8 cellular contexts compared by ENCODE assay signal in genomic region chr7:76314042-76314721, GRCh38. TPM values are rescaled to one million over a fixed set of nuclear protein-coding genes. Genes with fewer than 3 reads are reported as not detected.
DNase-seq lines count a peak whose midpoint lies in the region; ATAC-seq and TF ChIP-seq lines count a peak whose summit lies in the region.

No MANE protein-coding gene starts in this region.

- no peaks in the 10 kb centered on the region for H3K36me3 Mint-ChIP-seq in activated CD4-positive, alpha-beta T cell treated with anti-CD3 and anti-CD28 coated beads for 36 hours (ENCODE audit: low read depth)

- H3K27ac Mint-ChIP-seq in activated CD4-positive, alpha-beta T cell treated with anti-CD3 and anti-CD28 coated beads for 36 hours = peak overlapping the region; percentile 82

- peak; percentile 100 for TF ChIP-seq CTCF in AG09319 (IDR thresholded peaks at IDR 0.05; ENCODE audit: low read depth, low read length)

- CTCF ChIA-PET in activated CD4-positive, alpha-beta T cell treated with anti-CD3 and anti-CD28 coated beads for 36 hours (lab: Charles Lee) = interaction anchor here (0.5 to 6.4 kb wide), 29 partner anchors 10 to 747 kb away, joined by 3 to 69 read pairs (median 4); no protein-coding TSS in a partner anchor

- no peaks in the 10 kb centered on the region for H3K27me3 Mint-ChIP-seq in activated CD4-positive, alpha-beta T cell treated with anti-CD3 and anti-CD28 coated beads for 36 hours

- ATAC-seq in HG03460 (IDR thresholded peaks at IDR 0.05; ENCODE audit: unreplicated experiment) = peak; percentile 32
- peak; percentile 57 for ATAC-seq in activated CD4-positive, alpha-beta T cell treated with anti-CD3 and anti-CD28 coated beads for 36 hours

- intact Hi-C loops in activated CD4-positive, alpha-beta T cell treated with anti-CD3 and anti-CD28 coated beads for 36 hours (cut with DNase I, micrococcal nuclease) = loop anchor here (1.0 to 5.0 kb wide), 9 partner anchors 11 to 447 kb away; partner anchors contain the start of genes MDH2 (in 1 of the 2), POR (in 1 of the 2) and SRRM3 (in 1 of the 2)

- POLR2A ChIA-PET in activated CD4-positive, alpha-beta T cell treated with anti-CD3 and anti-CD28 coated beads for 36 hours (lab: Charles Lee) = interaction anchor here (0.6 to 1.9 kb wide), 3 partner anchors 23 to 145 kb away, joined by 3 to 5 read pairs (median 4); no protein-coding TSS in a partner anchor

- peak overlapping the region; percentile 25 for H3K4me3 Mint-ChIP-seq in activated CD4-positive, alpha-beta T cell treated with anti-CD3 and anti-CD28 coated beads for 36 hours

- H3K9me3 Mint-ChIP-seq in activated CD4-positive, alpha-beta T cell treated with anti-CD3 and anti-CD28 coated beads for 36 hours (ENCODE audit: low read depth) = no peaks in the 10 kb centered on the region

- DNase-seq in AG09319 (ENCODE audit: extremely low read depth, low read depth) (peak; percentile 79), GM19238 (ENCODE audit: insufficient read length, low spot score) (peak; percentile 95), NCI-H524 (lab: John Stamatoyannopoulos, UW) (peak; percentile 65 to 88), cerebellar nuclear complex (lab: John Stamatoyannopoulos, UW) (peak; percentile 27 to 43), left kidney (ENCODE audit: low read depth, low spot score) (peak; percentile 96)
- DNase-seq in activated CD4-positive, alpha-beta T cell treated with anti-CD3 and anti-CD28 coated beads for 36 hours = peak; percentile 99
- peak; percentile 97 for DNase-seq in stimulated activated CD4-positive, alpha-beta T cell treated with anti-CD3 and anti-CD28 coated beads, Interleukin-4, amount 100 ng/mL, for 24 hours

- H3K4me1 Mint-ChIP-seq in activated CD4-positive, alpha-beta T cell treated with anti-CD3 and anti-CD28 coated beads for 36 hours = peaks cover 18% of the 10 kb centered on the region

RNA-seq across cellular contexts. Expression of gene HSPB1, which starts 11.7 kb away (rescaled TPM):
- 100 to 1,000 TPM in 1 of 2 experiments, 10 to 100 TPM in 1; 71.1 to 127 TPM for total RNA-seq in activated CD4-positive, alpha-beta T cell treated with anti-CD3 and anti-CD28 coated beads for 36 hours

RNA-seq across cellular contexts. Expression of gene YWHAG, which starts 44.6 kb away (rescaled TPM):
- total RNA-seq in activated CD4-positive, alpha-beta T cell treated with anti-CD3 and anti-CD28 coated beads for 36 hours = 100 to 1,000 TPM; 140 to 144 TPM

Comparison
In these comparisons a context has a peak if more than half of its experiments do, and no peak if none do; other contexts are left out.
1. Peak in every context shown above with its lines: DNase-seq and ATAC-seq.
2. DNase-seq: peak in every context shown above with its lines; median percentile 99 in activated CD4-positive, alpha-beta T cell treated with anti-CD3 and anti-CD28 coated beads for 36 hours; 97 in stimulated activated CD4-positive, alpha-beta T cell treated with anti-CD3 and anti-CD28 coated beads, Interleukin-4, amount 100 ng/mL, for 24 hours; 96 in left kidney; 95 in GM19238; 79 in AG09319; 76 in NCI-H524; 35 in cerebellar nuclear complex.